ENCODE assay signal across 8 cellular contexts in the genomic region with DNA sequence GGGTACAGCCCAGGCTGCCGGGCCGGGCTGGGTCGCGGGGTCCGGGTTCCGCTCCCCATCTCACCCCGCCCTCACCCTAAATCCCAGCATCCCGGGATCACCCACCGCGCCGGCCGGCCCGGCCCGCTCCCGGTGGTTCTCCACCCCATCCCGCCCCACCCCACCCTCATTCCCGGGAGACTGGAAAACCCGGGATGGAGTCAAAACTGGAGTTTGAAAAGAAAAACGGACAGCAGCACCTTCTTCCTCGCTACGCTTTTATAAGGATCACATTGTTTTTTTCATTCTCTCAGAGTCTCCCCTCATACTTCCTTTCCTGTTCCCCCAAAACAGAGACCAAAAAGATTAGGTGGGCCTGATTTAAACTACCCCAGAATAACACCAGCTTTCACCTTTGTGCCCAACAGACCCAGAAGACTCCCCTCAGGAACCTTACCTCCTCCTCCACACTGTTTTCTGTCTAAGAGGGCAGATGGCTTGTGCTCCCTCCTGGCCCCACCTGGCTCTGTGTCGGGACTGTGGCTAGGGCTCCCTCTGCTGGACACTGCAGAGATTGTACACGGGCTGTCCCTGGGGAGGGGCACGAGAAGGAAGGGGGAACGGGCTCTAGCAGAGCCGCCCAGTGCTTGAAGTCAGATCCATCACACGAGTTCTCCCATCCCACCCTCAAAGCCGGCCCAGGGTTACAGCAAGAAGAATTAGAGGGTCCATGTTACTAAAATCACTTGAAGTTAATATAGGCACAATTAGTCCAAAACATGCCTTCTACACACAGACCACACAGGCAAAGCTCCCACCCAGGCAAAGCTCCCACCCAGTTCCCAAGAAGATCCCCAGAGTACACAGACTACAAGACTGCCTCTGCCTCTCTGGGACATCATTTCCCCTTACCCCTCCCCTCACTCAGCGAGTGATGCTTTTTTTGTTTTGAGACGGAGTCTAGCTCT. TPM values are rescaled to one million over a fixed set of nuclear protein-coding genes. Genes with fewer than 3 reads are reported as not detected.
DNase-seq lines count a peak whose midpoint lies in the region; FAIRE-seq and TF ChIP-seq lines count a peak whose summit lies in the region.

No MANE protein-coding gene starts in this region.

- H3K36me3 Mint-ChIP-seq in neural crest cell (ENCODE audit: low read depth): no peaks in the 10 kb centered on the region

- WGBS in stomach, 5 donors: 4 to 7% (median 5%) methylated on average over 22 to 30 of the region's 30 CpGs

- H3K27me3 ChIP-seq in stomach: peaks cover 0 to 33% (median 13%) of the 10 kb centered on the region in 3 donors

- peaks cover 77% of the 10 kb centered on the region for H3K27me3 Mint-ChIP-seq in neural crest cell (ENCODE audit: low read depth)

- no peaks in the 10 kb centered on the region for H3K9me3 ChIP-seq in stomach

- DNase-seq in GOT3 (lab: John Stamatoyannopoulos, UW) (peak; percentile 99), RPMI7951 (ENCODE audit: low read depth) (peak; percentile 84), foreskin fibroblast (peak; percentile 81 to 93), neural crest cell (ENCODE audit: low read depth, low spot score) (peak; percentile 94), stomach (peak; percentile 87)
- DNase-seq in activated T-helper 9 cell treated with anti-CD3 and anti-CD28 coated beads, Interleukin-2, amount 50 U/mL, for 16 hours (ENCODE audit: low read depth): peak; percentile 79

- intact Hi-C loops in stomach (cut with DNase I; ENCODE audit: low total_unique reads): no loop called here

- peak; percentile 88 for FAIRE-seq in G401.6 (lab: Jason Lieb, UNC)

- peaks cover 30 to 44% (median 40%) of the 10 kb centered on the region in 4 donors for H3K4me1 ChIP-seq in stomach

- TF ChIP-seq CTCF in LNCAP (IDR thresholded peaks at IDR 0.05) (peak; percentile 97), foreskin fibroblast (IDR thresholded peaks at IDR 0.05; ENCODE audit: low read depth, low read length) (peak; percentile 93), neural crest cell (conservative IDR thresholded peaks at IDR 0.05) (peak; percentile 98), stomach (IDR thresholded peaks at IDR 0.05) (peak in 5 of 7 experiments; percentile 86 to 94 (median 92))

- H3K4me1 Mint-ChIP-seq in neural crest cell: peaks cover 36% of the 10 kb centered on the region

- H3K4me3 Mint-ChIP-seq in neural crest cell: peak overlapping the region; percentile 88

- TF ChIP-seq EP300 in stomach (IDR thresholded peaks at IDR 0.05): no peak

- no peaks in the 10 kb centered on the region for H3K36me3 ChIP-seq in stomach

- peak overlapping the region; percentile 31 for H3K27ac Mint-ChIP-seq in neural crest cell (ENCODE audit: unreplicated experiment)

- H3K27ac ChIP-seq in stomach: peak overlapping the region; percentile 48 to 81 (median 79)

- TF ChIP-seq POLR2A in stomach (IDR thresholded peaks at IDR 0.05): no peak

- no peaks in the 10 kb centered on the region for H3K9me3 Mint-ChIP-seq in neural crest cell

- H3K4me3 ChIP-seq in foreskin fibroblast (ENCODE audit: low read depth in 1 of 2, low read length in 2 of 2) (peak overlapping the region; percentile 70 to 77), stomach (peak overlapping the region; percentile 55 to 69 (median 61))

RNA-seq across cellular contexts. Expression of a gene that starts 3.0 kb away (rescaled TPM):
- 0.49 and 0.60 TPM in 2 replicates for total RNA-seq in RPMI7951 (2014; rRNA removed; shearing (Covaris generic))
- total RNA-seq in neural crest cell (0.58 and 1.3 TPM in 2 replicates), stomach (1 to 10 TPM in 1 of 5 donors, under 1 TPM in 4; 0.14 to 4.0 (median 0.58) TPM)
- 1 to 10 TPM in 2 of 3 donors, under 1 TPM in 1; 0.53 to 2.7 (median 1.7) TPM for polyA plus RNA-seq in stomach

RNA-seq across cellular contexts. Expression of a gene that starts 7.5 kb away (rescaled TPM):
- 0.24 and 0.88 TPM in 2 replicates for total RNA-seq in RPMI7951 (2014; rRNA removed; shearing (Covaris generic))
- total RNA-seq in neural crest cell: 0.36 and 0.61 TPM in 2 replicates
- not detected for total RNA-seq in stomach
- not detected for polyA plus RNA-seq in stomach

RNA-seq across cellular contexts. Expression of a gene that starts 17.1 kb away (rescaled TPM):
- total RNA-seq in RPMI7951 (2014; rRNA removed; shearing (Covaris generic)): 0.20 TPM in 1 of 2 replicates, not detected in the other
- total RNA-seq in neural crest cell (0.56 and 1.0 TPM in 2 replicates), stomach (10 to 100 TPM in 1 of 5 donors, 1 to 10 TPM in 3, not detected in 1; 2.3 to 28.1 (median 5.8) TPM)
- polyA plus RNA-seq in stomach: 10 to 100 TPM in 1 of 3 donors, 1 to 10 TPM in 2; 5.8 to 11.1 (median 7.5) TPM

RNA-seq across cellular contexts. Expression of a gene that starts 25.3 kb away (rescaled TPM):
- total RNA-seq in RPMI7951 (2014; rRNA removed; shearing (Covaris generic)): 79.7 and 94.8 TPM in 2 replicates
- 257 and 267 TPM in 2 replicates for total RNA-seq in neural crest cell
- total RNA-seq in stomach: 1,000 to 10,000 TPM in 1 of 5 donors, 100 to 1,000 TPM in 1, 10 to 100 TPM in 3; 37.3 to 1,821 (median 71.6) TPM
- 10 to 100 TPM; 35.1 to 91.2 (median 51.8) TPM for polyA plus RNA-seq in stomach

RNA-seq across cellular contexts. Expression of a gene that starts 28.0 kb away (rescaled TPM):
- total RNA-seq in RPMI7951 (2014; rRNA removed; shearing (Covaris generic)): not detected in 2 replicates
- total RNA-seq in neural crest cell (0.14 TPM in 1 of 2 replicates, not detected in the other), stomach (under 1 TPM in 1 of 5 donors, not detected in 4; 0.37 TPM)
- not detected for polyA plus RNA-seq in stomach

Comparison
In these comparisons a context has a peak if more than half of its experiments do, and no peak if none do; other contexts are left out.
1. Peak in every context shown above with its lines: DNase-seq, H3K4me3 ChIP-seq and H3K27ac ChIP-seq.